ENCODE assay signal across 21 cellular contexts in the genomic region with DNA sequence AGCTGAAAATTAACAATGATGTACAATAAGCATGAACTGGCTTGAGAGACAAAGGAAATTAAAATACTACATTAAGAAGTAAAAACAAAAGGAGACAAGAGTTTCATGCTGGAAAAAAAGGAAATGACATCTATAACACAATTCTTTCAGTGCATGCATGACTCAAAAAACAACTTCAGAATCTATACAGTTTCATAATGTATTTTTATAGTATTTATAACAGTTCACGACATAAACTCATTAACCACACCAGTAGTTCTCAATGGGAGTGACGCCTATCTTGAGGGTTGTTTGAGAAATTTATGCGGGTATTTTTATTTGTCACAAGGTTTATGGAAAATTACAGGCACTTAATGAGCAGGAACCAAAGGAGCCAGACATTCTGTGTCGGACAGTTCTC.
DNase-seq lines count a peak whose midpoint lies in the region; ATAC-seq and TF ChIP-seq lines count a peak whose summit lies in the region.
"Had no signal": no experiment of that assay in that cellular context is flagged by ENCODE, and none has a peak within 500 bp of the region (broad histone marks: within the 10 kb centered on the region; RNA-seq: fewer than 3 reads in every experiment).

No MANE protein-coding gene starts in this region.

- H3K27ac ChIP-seq in trophoblast cell (ENCODE audit: low read depth, low read length): no peak overlapping the region
- H3K27ac ChIP-seq: 22Rv1, coronary artery, uterus had no signal

- H3K9ac ChIP-seq in trophoblast cell (ENCODE audit: low read length): no peak overlapping the region

- H3K23ac ChIP-seq in trophoblast cell (ENCODE audit: low read length): no peak overlapping the region

- no peak overlapping the region for H3K14ac ChIP-seq in trophoblast cell (ENCODE audit: low read length)

- no peak overlapping the region for H2BK12ac ChIP-seq in trophoblast cell (ENCODE audit: low read length)

- no peak overlapping the region for H3K4ac ChIP-seq in trophoblast cell (ENCODE audit: low read depth, low read length)

- ATAC-seq in GM18499 (IDR thresholded peaks at IDR 0.05; ENCODE audit: insufficient read depth, unreplicated experiment) (peak; percentile 61), HG02938 (IDR thresholded peaks at IDR 0.05; ENCODE audit: unreplicated experiment) (peak; percentile 80), HG03571 (IDR thresholded peaks at IDR 0.05; ENCODE audit: unreplicated experiment) (peak; percentile 46)
- ATAC-seq: left lobe of liver, Right ventricle myocardium inferior, sciatic nerve had no signal

- no peak overlapping the region for H2AFZ ChIP-seq in trophoblast cell (ENCODE audit: insufficient read depth, low read length, poor library complexity)

- H2AK5ac ChIP-seq in trophoblast cell (ENCODE audit: low read length): no peak overlapping the region

- no peak overlapping the region for H4K12ac ChIP-seq in trophoblast cell (ENCODE audit: low read depth, low read length)

- peaks cover 1% of the 10 kb centered on the region for H3K9me3 ChIP-seq in trophoblast cell (ENCODE audit: insufficient read depth, low read depth, low read length)
- H3K9me3 ChIP-seq: uterus had no signal

- no peak overlapping the region for H2BK120ac ChIP-seq in trophoblast cell (ENCODE audit: insufficient read depth, low read length, poor library complexity)

- H3K79me1 ChIP-seq in trophoblast cell (ENCODE audit: low read length): peaks cover 2% of the 10 kb centered on the region

- H3K36me3 ChIP-seq in trophoblast cell (ENCODE audit: control insufficient read depth in 1 of 2, insufficient read depth in 2 of 2, low read length in 2 of 2): peaks cover 5% of the 10 kb centered on the region in 2 experiments
- H3K36me3 ChIP-seq: uterus had no signal

- DNase-seq in SIG-M5 treated with dmso at 0.1 percent for 504 hours (lab: John Stamatoyannopoulos, UW; ENCODE audit: unreplicated experiment) (peak; percentile 14), SIG-M5 (lab: John Stamatoyannopoulos, UW) (no peak), GM20000 (ENCODE audit: low spot score) (no peak), trophoblast cell (no peak), LoVo (ENCODE audit: low spot score) (no peak)
- DNase-seq: activated CD4-positive, alpha-beta T cell treated with anti-CD3 and anti-CD28 coated beads for 4 hours; DMS53; head of caudate nucleus; KBM-7; NCI-H1694; NCI-H748 treated with DMSO at 0.1 percent for 48 hours; stimulated activated CD4-positive, alpha-beta T cell treated with anti-CD3 and anti-CD28 coated beads, Interleukin-15, amount 100 ng/mL, for 24 hours; uterus had no signal

- H2BK5ac ChIP-seq in trophoblast cell (ENCODE audit: low read depth, low read length, poor library complexity): no peak overlapping the region

- no peaks in the 10 kb centered on the region for H3K4me1 ChIP-seq in trophoblast cell (ENCODE audit: control insufficient read depth in 1 of 2, insufficient read depth in 2 of 2, low read length in 2 of 2)
- H3K4me1 ChIP-seq: uterus had no signal

- no peaks in the 10 kb centered on the region for H3K79me2 ChIP-seq in trophoblast cell (ENCODE audit: control insufficient read depth, insufficient read depth, low read length, poor library complexity)

- H4K8ac ChIP-seq in trophoblast cell (ENCODE audit: low read depth, low read length): no peak overlapping the region

- no peak overlapping the region for H4K91ac ChIP-seq in trophoblast cell (ENCODE audit: low read depth, low read length)

- no peaks in the 10 kb centered on the region for H3K27me3 ChIP-seq in trophoblast cell (ENCODE audit: insufficient read depth, low read length)
- H3K27me3 ChIP-seq: uterus had no signal

- no peak overlapping the region for H3K4me2 ChIP-seq in trophoblast cell (ENCODE audit: low read length)

- WGBS in trophoblast cell (ENCODE audit: extremely low coverage, insufficient coverage, insufficient read length): no CpG with 5 or more reads among the region's 4 CpGs

- H3K4me3 ChIP-seq in trophoblast cell (ENCODE audit: low read depth, low read length): no peak overlapping the region
- H3K4me3 ChIP-seq: coronary artery, uterus had no signal

- no peak overlapping the region for H3K18ac ChIP-seq in trophoblast cell (ENCODE audit: low read length)

- TF ChIP-seq CTCF in GM20000 (IDR thresholded peaks at IDR 0.05; ENCODE audit: extremely low read depth, missing control alignments): no peak
